8 cellular contexts compared by ENCODE assay signal in the genomic region with DNA sequence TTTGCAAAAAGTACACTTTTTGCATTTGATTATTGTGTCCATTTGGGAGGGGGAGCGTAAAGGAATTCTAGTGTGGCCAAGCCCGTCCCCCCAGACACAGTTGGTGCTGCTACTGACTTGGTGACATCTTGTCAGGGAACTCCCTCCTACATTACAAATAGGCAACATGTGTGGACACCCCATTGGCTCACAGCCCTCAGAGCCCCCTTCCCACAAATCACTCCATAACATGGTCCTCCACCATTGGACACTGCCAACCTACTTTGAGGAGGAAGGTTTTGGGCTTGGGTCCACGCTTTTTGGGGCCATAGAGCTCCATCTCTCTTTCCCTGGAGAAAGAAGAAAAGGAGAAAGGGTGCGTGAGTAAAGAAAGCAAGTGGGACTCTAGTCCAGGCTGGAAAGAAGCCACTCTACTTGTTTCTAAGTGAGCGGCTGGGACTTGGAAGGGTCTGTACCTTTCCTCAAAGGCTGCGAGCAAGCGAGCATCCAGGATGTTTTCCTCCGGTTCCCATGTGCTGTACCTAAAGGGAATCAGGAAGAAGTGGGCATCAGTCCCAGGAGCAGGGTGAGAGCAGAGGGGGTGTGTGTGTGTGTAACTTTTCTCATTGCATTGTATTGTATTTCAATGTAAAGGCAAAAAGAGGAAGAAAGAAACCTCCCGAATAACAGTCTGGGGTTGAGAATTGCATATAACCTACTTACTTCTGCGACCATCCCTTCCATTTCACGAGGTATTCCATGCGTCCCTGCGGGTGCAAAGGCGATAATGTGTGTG. TPM values are rescaled to one million over a fixed set of nuclear protein-coding genes. Genes with fewer than 3 reads are reported as not detected.
A peak's percentile ranks its signal among the peaks of the same experiment; 100 is the strongest.
DNase-seq lines count a peak whose midpoint lies in the region; ATAC-seq and TF ChIP-seq lines count a peak whose summit lies in the region.

No MANE protein-coding gene starts in this region.

- no peak for TF ChIP-seq POLR2A in suprapubic skin (IDR thresholded peaks at IDR 0.05)

- H3K9me3 ChIP-seq in iPS-20b (ENCODE audit: insufficient read depth, low read depth, low read length) (peaks cover 5% of the 10 kb centered on the region; the same call in 1 of the 2 replicates), suprapubic skin (no peaks in the 10 kb centered on the region)

- peaks cover 15% of the 10 kb centered on the region for H3K36me3 Mint-ChIP-seq in T-helper 2 cell treated with Interferon-gamma antibody and Interleukin-4, amounts not matched to agents 5 μg/mL and 100 μg/mL, for 36 hours (ENCODE audit: low read depth)

- no peak for TF ChIP-seq CTCF in WI38 (IDR thresholded peaks at IDR 0.05; ENCODE audit: low read depth, low read length)
- TF ChIP-seq CTCF in suprapubic skin (IDR thresholded peaks at IDR 0.05), result no peak

- H3K27me3 Mint-ChIP-seq in T-helper 2 cell treated with Interferon-gamma antibody and Interleukin-4, amounts not matched to agents 5 μg/mL and 100 μg/mL, for 36 hours (ENCODE audit: low read depth), result peaks cover 41% of the 10 kb centered on the region

- ATAC-seq in HG02678 (IDR thresholded peaks at IDR 0.05; ENCODE audit: unreplicated experiment), result no peak

- H3K36me3 ChIP-seq in iPS-20b (ENCODE audit: insufficient read depth, low read depth, low read length) (no peaks in the 10 kb centered on the region), suprapubic skin (peaks cover 6% of the 10 kb centered on the region)

- no peak for TF ChIP-seq EP300 in suprapubic skin (IDR thresholded peaks at IDR 0.05)

- WGBS in suprapubic skin, result 45% methylated on average over 14 of the region's 14 CpGs

- H3K27ac ChIP-seq in iPS-20b (ENCODE audit: low read length) (no peak overlapping the region), suprapubic skin (no peak overlapping the region)

- H3K4me3 ChIP-seq in WI38 (ENCODE audit: low read depth, low read length), result peak overlapping the region; percentile 79
- H3K4me3 ChIP-seq in iPS-20b (ENCODE audit: low read length), result peak overlapping the region; percentile 72
- H3K4me3 ChIP-seq in suprapubic skin, result peak overlapping the region; percentile 78

- intact Hi-C loops in posterior vena cava (cut with DNase I), result loop anchor here (5.0 to 10.0 kb wide), 2 partner anchors 41 to 49 kb away; a partner anchor contains a TSS

- no peaks in the 10 kb centered on the region for H3K9me3 Mint-ChIP-seq in T-helper 2 cell treated with Interferon-gamma antibody and Interleukin-4, amounts not matched to agents 5 μg/mL and 100 μg/mL, for 36 hours

- H3K4me3 Mint-ChIP-seq in T-helper 2 cell treated with Interferon-gamma antibody and Interleukin-4, amounts not matched to agents 5 μg/mL and 100 μg/mL, for 36 hours, result peak overlapping the region; percentile 89

- peaks cover 9% of the 10 kb centered on the region for H3K4me1 ChIP-seq in iPS-20b (ENCODE audit: insufficient read depth, low read length)
- H3K4me1 ChIP-seq in suprapubic skin, result peaks cover 71% of the 10 kb centered on the region

- H3K27me3 ChIP-seq in iPS-20b (ENCODE audit: insufficient read depth, low read length), result peaks cover 93% of the 10 kb centered on the region
- H3K27me3 ChIP-seq in suprapubic skin, result peaks cover 60% of the 10 kb centered on the region

- H3K9ac ChIP-seq in iPS-20b (ENCODE audit: low read depth, low read length), result no peak overlapping the region; the same call in 1 of the 2 replicates

- peaks cover 16% of the 10 kb centered on the region for H3K4me1 Mint-ChIP-seq in T-helper 2 cell treated with Interferon-gamma antibody and Interleukin-4, amounts not matched to agents 5 μg/mL and 100 μg/mL, for 36 hours (ENCODE audit: low read depth)

- no peak for DNase-seq in T-helper 2 cell treated with Interferon-gamma antibody and Interleukin-4, amounts not matched to agents 5 μg/mL and 100 μg/mL, for 36 hours (ENCODE audit: low spot score)
- no peak for DNase-seq in T-helper 2 cell
- no peak for DNase-seq in suprapubic skin (ENCODE audit: low spot score in 2 of 2)
- no peak for DNase-seq in posterior vena cava (ENCODE audit: low spot score)
- DNase-seq in COLO668 (lab: John Stamatoyannopoulos, UW; ENCODE audit: unreplicated experiment), result no peak

- H3K27ac Mint-ChIP-seq in T-helper 2 cell treated with Interferon-gamma antibody and Interleukin-4, amounts not matched to agents 5 μg/mL and 100 μg/mL, for 36 hours, result peak overlapping the region; percentile 45

RNA-seq across cellular contexts. Expression of a gene that starts 0.9 kb away (rescaled TPM):
- total RNA-seq in suprapubic skin (1 to 10 TPM; 2.3 to 6.4 (median 3.1) TPM), posterior vena cava (1 to 10 TPM; 4.4 to 5.1 TPM)

RNA-seq across cellular contexts. Expression of a gene that starts 18.0 kb away (rescaled TPM):
- total RNA-seq in suprapubic skin (1 to 10 TPM; 2.2 to 7.0 (median 5.2) TPM), posterior vena cava (1 to 10 TPM; 1.6 to 1.8 TPM)

RNA-seq across cellular contexts. Expression of a gene that starts 43.3 kb away (rescaled TPM):
- total RNA-seq in suprapubic skin, result 10 to 100 TPM; 33.0 to 47.7 (median 38.0) TPM
- 10 to 100 TPM; 11.5 to 14.4 TPM for total RNA-seq in posterior vena cava
